ENCODE assay signal across 8 cellular contexts in the genomic region with DNA sequence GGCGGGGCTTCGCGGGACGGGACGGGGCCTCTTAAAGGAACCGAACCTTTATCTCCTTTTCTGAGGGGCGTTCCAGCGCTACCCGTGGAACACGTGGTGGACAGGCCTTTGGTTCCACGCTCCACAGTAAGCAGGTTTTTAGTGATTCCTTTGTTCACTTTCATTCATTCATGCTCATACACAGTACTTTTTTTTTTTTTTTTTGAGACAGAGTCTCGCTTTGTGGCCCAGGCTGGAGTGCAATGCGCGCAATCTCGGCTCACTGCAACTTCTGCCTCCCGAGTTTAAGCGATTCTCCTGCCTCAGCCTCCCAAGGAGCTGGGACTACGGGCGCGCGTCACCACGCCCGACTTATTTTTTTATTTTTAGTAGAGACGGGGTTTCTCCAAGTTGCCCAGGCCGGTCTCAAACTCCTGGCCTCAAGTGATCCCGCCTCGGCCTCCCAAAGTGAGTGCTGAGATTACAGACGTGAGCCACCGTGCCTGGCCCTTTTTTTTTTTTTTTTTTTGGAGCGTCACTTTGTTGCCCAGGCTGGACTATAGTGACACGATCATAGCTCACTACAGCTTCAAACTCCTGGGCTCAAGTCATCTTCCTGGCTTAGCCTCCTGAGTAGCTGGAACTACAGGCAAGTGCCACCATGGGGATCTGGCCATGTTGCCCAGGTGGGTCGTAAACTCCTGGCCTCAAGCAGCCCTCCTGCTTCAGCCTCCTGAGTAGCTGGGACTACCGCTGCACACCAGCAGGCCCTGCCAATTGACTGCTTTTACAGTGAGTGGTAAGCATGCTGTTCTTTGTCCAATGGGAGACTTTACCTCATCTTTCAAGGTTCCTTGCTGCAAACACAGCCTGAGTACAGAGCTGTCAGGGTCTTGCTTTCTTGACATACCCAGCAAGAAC. TPM values are rescaled to one million over a fixed set of nuclear protein-coding genes. Genes with fewer than 3 reads are reported as not detected.
A peak's percentile ranks its signal among the peaks of the same experiment; 100 is the strongest.
DNase-seq lines count a peak whose midpoint lies in the region; ATAC-seq lines count a peak whose summit lies in the region.

No MANE protein-coding gene starts in this region.

- peak overlapping the region; percentile 74 to 90 (median 87) for H3K4me3 ChIP-seq in subcutaneous abdominal adipose tissue (ENCODE audit: low read depth in 1 of 5, low read length in 5 of 5)

- no peaks in the 10 kb centered on the region for H3K27me3 Mint-ChIP-seq in activated CD4-positive, alpha-beta T cell treated with anti-CD3 and anti-CD28 coated beads for 36 hours
- H3K27me3 Mint-ChIP-seq in immature natural killer cell (ENCODE audit: low read depth in 3 of 3): peaks cover 0 to 6% (median 3%) of the 10 kb centered on the region in 3 donors

- peaks cover 55% of the 10 kb centered on the region for H3K4me1 Mint-ChIP-seq in activated CD4-positive, alpha-beta T cell treated with anti-CD3 and anti-CD28 coated beads for 36 hours
- H3K4me1 Mint-ChIP-seq in immature natural killer cell: peaks cover 17% of the 10 kb centered on the region in 2 donors

- no peak for ATAC-seq in activated CD4-positive, alpha-beta T cell treated with anti-CD3 and anti-CD28 coated beads for 36 hours
- no peak for ATAC-seq in activated naive CD4-positive, alpha-beta T cell treated with anti-CD3 and anti-CD28 coated beads, Interleukin-2, amount 50 U/mL, for 72 hours

- CTCF ChIA-PET in activated CD4-positive, alpha-beta T cell treated with anti-CD3 and anti-CD28 coated beads for 36 hours (lab: Charles Lee): interaction anchor here (0.6 to 5.0 kb wide), 14 partner anchors 9 to 635 kb away, joined by 3 to 31 read pairs (median 4); a partner anchor contains a TSS

- no peaks in the 10 kb centered on the region for H3K9me3 Mint-ChIP-seq in activated CD4-positive, alpha-beta T cell treated with anti-CD3 and anti-CD28 coated beads for 36 hours (ENCODE audit: low read depth)
- H3K9me3 Mint-ChIP-seq in activated naive CD4-positive, alpha-beta T cell treated with anti-CD3 and anti-CD28 coated beads, Interleukin-2, amount 50 U/mL, for 72 hours: no peaks in the 10 kb centered on the region
- H3K9me3 Mint-ChIP-seq in immature natural killer cell: no peaks in the 10 kb centered on the region

- POLR2A ChIA-PET in activated CD4-positive, alpha-beta T cell treated with anti-CD3 and anti-CD28 coated beads for 36 hours (lab: Charles Lee): interaction anchor here (0.6 to 2.4 kb wide), 15 partner anchors 19 to 668 kb away, joined by 3 to 15 read pairs (median 4); a partner anchor contains a TSS

- H3K9ac ChIP-seq in subcutaneous abdominal adipose tissue (ENCODE audit: low read length in 5 of 5): peak overlapping the region in 4 of 5 donors; percentile 40 to 73 (median 56)

- H3K36me3 ChIP-seq in subcutaneous abdominal adipose tissue (ENCODE audit: control insufficient read depth in 5 of 5, insufficient read depth in 5 of 5, low read length in 5 of 5): no peaks in the 10 kb centered on the region

- intact Hi-C loops in activated CD4-positive, alpha-beta T cell treated with anti-CD3 and anti-CD28 coated beads for 36 hours (cut with DNase I, micrococcal nuclease): loop anchor here in 1 of 2 experiments (1.0 to 5.0 kb wide), 4 partner anchors 51 to 1310 kb away; a partner anchor contains a TSS

- peak overlapping the region; percentile 97 for H3K4me3 Mint-ChIP-seq in activated CD4-positive, alpha-beta T cell treated with anti-CD3 and anti-CD28 coated beads for 36 hours
- peak overlapping the region; percentile 91 to 94 (median 93) for H3K4me3 Mint-ChIP-seq in immature natural killer cell

- no peaks in the 10 kb centered on the region for H3K9me3 ChIP-seq in subcutaneous abdominal adipose tissue (ENCODE audit: control insufficient read depth in 5 of 5, low read length in 5 of 5)

- no peak overlapping the region for H3K27ac ChIP-seq in subcutaneous abdominal adipose tissue (ENCODE audit: low read depth, low read length)

- H3K27me3 ChIP-seq in subcutaneous abdominal adipose tissue (ENCODE audit: control insufficient read depth in 5 of 5, insufficient read depth in 4 of 5, low read length in 5 of 5): peaks cover 3 to 15% (median 3%) of the 10 kb centered on the region in 5 donors

- H3K27ac Mint-ChIP-seq in activated CD4-positive, alpha-beta T cell treated with anti-CD3 and anti-CD28 coated beads for 36 hours: peak overlapping the region; percentile 90
- peak overlapping the region; percentile 79 to 93 for H3K27ac Mint-ChIP-seq in activated naive CD4-positive, alpha-beta T cell treated with anti-CD3 and anti-CD28 coated beads, Interleukin-2, amount 50 U/mL, for 72 hours
- peak overlapping the region in 5 of 6 donors; percentile 49 to 86 (median 70) for H3K27ac Mint-ChIP-seq in immature natural killer cell

- peaks cover 33% of the 10 kb centered on the region for H3K36me3 Mint-ChIP-seq in activated CD4-positive, alpha-beta T cell treated with anti-CD3 and anti-CD28 coated beads for 36 hours (ENCODE audit: low read depth)
- peaks cover 33 to 48% of the 10 kb centered on the region in 2 donors for H3K36me3 Mint-ChIP-seq in activated naive CD4-positive, alpha-beta T cell treated with anti-CD3 and anti-CD28 coated beads, Interleukin-2, amount 50 U/mL, for 72 hours
- no peaks in the 10 kb centered on the region for H3K36me3 Mint-ChIP-seq in immature natural killer cell

- H3K4me1 ChIP-seq in subcutaneous abdominal adipose tissue (ENCODE audit: control insufficient read depth in 5 of 5, insufficient read depth in 5 of 5, low read length in 5 of 5): peaks cover 0 to 20% (median 15%) of the 10 kb centered on the region in 5 donors

- DNase-seq in activated CD4-positive, alpha-beta T cell treated with anti-CD3 and anti-CD28 coated beads for 36 hours: no peak
- DNase-seq in activated CD4-positive, alpha-beta T cell treated with anti-CD3 and anti-CD28 coated beads for 1 hour: no peak
- no peak for DNase-seq in activated naive CD4-positive, alpha-beta T cell treated with anti-CD3 and anti-CD28 coated beads, Interleukin-2, amount 50 U/mL, for 72 hours (ENCODE audit: low spot score in 2 of 2)
- no peak for DNase-seq in immature natural killer cell
- DNase-seq in EL: no peak
- DNase-seq in iPS-NIHi11 (ENCODE audit: low spot score): no peak
- no peak for DNase-seq in ecto neural progenitor cell (ENCODE audit: low spot score)

RNA-seq across cellular contexts. Expression of a gene that starts 0.5 kb away (rescaled TPM):
- 10 to 100 TPM; 65.2 to 82.1 TPM for total RNA-seq in activated CD4-positive, alpha-beta T cell treated with anti-CD3 and anti-CD28 coated beads for 36 hours
- total RNA-seq in activated naive CD4-positive, alpha-beta T cell treated with anti-CD3 and anti-CD28 coated beads, Interleukin-2, amount 50 U/mL, for 72 hours: 100 to 1,000 TPM in 1 of 2 donors, 10 to 100 TPM in 1; 72.8 to 108 TPM
- 1 to 10 TPM; 4.3 to 9.3 (median 5.5) TPM for polyA plus RNA-seq in immature natural killer cell

RNA-seq across cellular contexts. Expression of a gene that starts 20.8 kb away (rescaled TPM):
- total RNA-seq in activated CD4-positive, alpha-beta T cell treated with anti-CD3 and anti-CD28 coated beads for 36 hours: 1 to 10 TPM; 2.2 to 3.0 TPM
- 1 to 10 TPM; 4.4 to 8.4 TPM for total RNA-seq in activated naive CD4-positive, alpha-beta T cell treated with anti-CD3 and anti-CD28 coated beads, Interleukin-2, amount 50 U/mL, for 72 hours
- not detected for polyA plus RNA-seq in immature natural killer cell

RNA-seq across cellular contexts. Expression of a gene that starts 21.8 kb away (rescaled TPM):
- total RNA-seq in activated CD4-positive, alpha-beta T cell treated with anti-CD3 and anti-CD28 coated beads for 36 hours: 1 to 10 TPM; 1.8 to 2.2 TPM
- 1 to 10 TPM; 1.2 to 4.2 TPM for total RNA-seq in activated naive CD4-positive, alpha-beta T cell treated with anti-CD3 and anti-CD28 coated beads, Interleukin-2, amount 50 U/mL, for 72 hours
- polyA plus RNA-seq in immature natural killer cell: not detected

RNA-seq across cellular contexts. Expression of a gene that starts 32.6 kb away (rescaled TPM):
- 1 to 10 TPM; 1.4 to 1.9 TPM for total RNA-seq in activated CD4-positive, alpha-beta T cell treated with anti-CD3 and anti-CD28 coated beads for 36 hours
- total RNA-seq in activated naive CD4-positive, alpha-beta T cell treated with anti-CD3 and anti-CD28 coated beads, Interleukin-2, amount 50 U/mL, for 72 hours: 1 to 10 TPM; 1.1 to 4.2 TPM
- not detected for polyA plus RNA-seq in immature natural killer cell
